In the genomic region with DNA sequence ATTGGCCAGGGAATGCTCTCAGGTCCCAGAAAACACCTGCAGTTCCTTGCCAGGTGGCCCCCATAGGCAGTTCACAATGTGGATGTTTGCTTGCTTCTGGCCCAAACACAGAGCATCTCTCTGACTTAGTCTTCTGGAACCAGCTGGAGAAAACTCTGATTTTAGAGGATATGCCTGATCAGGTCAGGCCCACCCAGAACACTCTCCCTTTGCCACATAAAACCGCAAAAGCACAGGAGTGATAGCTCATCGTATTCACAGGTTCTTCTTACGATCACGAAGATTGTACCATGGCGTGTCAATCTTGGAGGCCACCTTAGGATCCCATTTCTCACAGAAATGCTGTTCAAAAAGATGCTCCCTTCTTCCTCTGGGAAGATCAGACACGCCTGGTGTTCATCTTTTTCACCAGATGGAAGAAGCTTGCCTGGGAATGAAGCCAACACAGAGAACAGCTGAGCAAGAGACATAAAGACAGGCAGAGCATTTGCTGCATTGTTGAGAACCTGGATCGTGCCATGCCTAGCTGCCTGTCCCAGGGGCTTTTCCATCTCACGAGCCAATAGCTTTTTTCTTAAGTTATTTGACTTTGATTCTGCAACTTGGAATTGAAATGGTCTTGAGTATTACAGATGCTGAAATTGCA, we compare ENCODE assay signal across 17 cellular contexts. TPM values are rescaled to one million over a fixed set of nuclear protein-coding genes. Genes with fewer than 3 reads are reported as not detected.
A peak's percentile ranks its signal among the peaks of the same experiment; 100 is the strongest.
DNase-seq lines count a peak whose midpoint lies in the region; ATAC-seq, FAIRE-seq and TF ChIP-seq lines count a peak whose summit lies in the region.
"Had no signal": no experiment of that assay in that cellular context is flagged by ENCODE, and none has a peak within 500 bp of the region (broad histone marks: within the 10 kb centered on the region; RNA-seq: fewer than 3 reads in every experiment).

No MANE protein-coding gene starts in this region.

- H3K9me3 Mint-ChIP-seq in brain = peaks cover 0 to 2% (median 0%) of the 10 kb centered on the region in 5 experiments
- H3K9me3 Mint-ChIP-seq: activated CD4-positive, alpha-beta memory T cell treated with anti-CD3 and anti-CD28 coated beads for 36 hours had no signal

- POLR2A ChIA-PET in HepG2 (lab: Yijun Ruan, JAX) = no interaction called here

- no TSS peak for BruUV-seq in HepG2 (replicated peaks; lab: Mats Ljungman, UMichigan)

- in situ Hi-C loops in HepG2 (cut with HindIII; ENCODE audit: extremely low pct_ligation_motif_present, low pct_unique_long_range_greater_than_20kb) = loop anchor here (10.0 to 25.0 kb wide), 3 partner anchors 115 to 465 kb away; no protein-coding TSS in a partner anchor

- TF ChIP-seq CTCF in brain (conservative IDR thresholded peaks at IDR 0.05) (no peak), HepG2 (CRISPR knock-in tag; IDR thresholded peaks at IDR 0.05) (no peak), Peyer's patch (IDR thresholded peaks at IDR 0.05) (no peak)

- H3K4me1 Mint-ChIP-seq in brain = peaks cover 46% of the 10 kb centered on the region

- no peak overlapping the region for H2AFZ ChIP-seq in HepG2 (ENCODE audit: low read length)

- ATAC-seq in HepG2 (no peak), HG03378 (IDR thresholded peaks at IDR 0.05; ENCODE audit: unreplicated experiment) (no peak)

- H3K4me3 ChIP-seq in HepG2 (replicated peaks in 1 of 3; ENCODE audit: insufficient read depth in 1 of 3, low read depth in 2 of 3, low read length in 3 of 3) = no peak overlapping the region
- H3K4me3 ChIP-seq in Peyer's patch = no peak overlapping the region
- H3K4me3 ChIP-seq: BLaER1, SJSA1, spleen had no signal

- H3K27me3 Mint-ChIP-seq in brain = peaks cover 10% of the 10 kb centered on the region
- H3K27me3 Mint-ChIP-seq: activated CD4-positive, alpha-beta memory T cell treated with anti-CD3 and anti-CD28 coated beads for 36 hours had no signal

- H3K27me3 ChIP-seq in HepG2 (ENCODE audit: control insufficient read depth in 1 of 2, insufficient read depth in 2 of 2, low read length in 2 of 2) = peaks cover 0 to 3% of the 10 kb centered on the region in 2 experiments; a peak in 2 of 5 replicates
- no peaks in the 10 kb centered on the region for H3K27me3 ChIP-seq in Peyer's patch
- H3K27me3 ChIP-seq: BLaER1, SJSA1, spleen had no signal

- no peaks in the 10 kb centered on the region for H3K9me3 ChIP-seq in HepG2 (ENCODE audit: low read length)
- no peaks in the 10 kb centered on the region for H3K9me3 ChIP-seq in Peyer's patch
- H3K9me3 ChIP-seq: BLaER1, SJSA1, spleen had no signal

- WGBS in HepG2 (ENCODE audit: low lambda C conversion rate) = 47% methylated on average over 8 of the region's 8 CpGs

- CTCF ChIA-PET in HepG2 (lab: Yijun Ruan, JAX; ENCODE audit: low intra/inter-chr PET ratio, low total read pairs) = no interaction called here

- H3K4me2 ChIP-seq in HepG2 (ENCODE audit: low read depth, low read length) = no peak overlapping the region
- H3K4me2 ChIP-seq: BLaER1 had no signal

- TF ChIP-seq EP300 in HepG2 (IDR thresholded peaks at IDR 0.05; ENCODE audit: low read depth in 2 of 2, low read length in 2 of 2) = no peak
- no peak for TF ChIP-seq EP300 in HepG2 (CRISPR knock-in tag; IDR thresholded peaks at IDR 0.05; ENCODE audit: borderline replicate concordance)

- H3K4me1 ChIP-seq in HepG2 (ENCODE audit: insufficient read depth, low read length) (peaks cover 23% of the 10 kb centered on the region), Peyer's patch (peaks cover 0 to 4% (median 0%) of the 10 kb centered on the region in 4 donors)
- H3K4me1 ChIP-seq: BLaER1, SJSA1, spleen had no signal

- H3K27ac Mint-ChIP-seq in brain = peak overlapping the region in 4 of 5 experiments; percentile 28 to 92 (median 67)
- H3K27ac Mint-ChIP-seq: activated CD4-positive, alpha-beta memory T cell treated with anti-CD3 and anti-CD28 coated beads for 36 hours had no signal

- H3K79me2 ChIP-seq in HepG2 (ENCODE audit: insufficient read depth, low read length) = no peaks in the 10 kb centered on the region

- no peaks in the 10 kb centered on the region for H4K20me1 ChIP-seq in HepG2 (ENCODE audit: insufficient read depth, low read length)
- H4K20me1 ChIP-seq: BLaER1 had no signal

- H3K4me3 Mint-ChIP-seq in brain = peak overlapping the region in 1 of 5 experiments; percentile 46
- H3K4me3 Mint-ChIP-seq: activated CD4-positive, alpha-beta memory T cell treated with anti-CD3 and anti-CD28 coated beads for 36 hours had no signal

- no peaks in the 10 kb centered on the region for H3K36me3 ChIP-seq in HepG2 (replicated peaks in 1 of 2; ENCODE audit: control insufficient read depth in 1 of 2, insufficient read depth in 2 of 2, low read length in 2 of 2)
- H3K36me3 ChIP-seq in Peyer's patch = no peaks in the 10 kb centered on the region
- H3K36me3 ChIP-seq: BLaER1, SJSA1, spleen had no signal

- intact Hi-C loops in HepG2 (cut with micrococcal nuclease; ENCODE audit: unreplicated experiment) = loop anchor here (5.0 kb wide), 1 partner anchor 263 kb away; no protein-coding TSS in a partner anchor

- H3K27ac ChIP-seq in HepG2 (ENCODE audit: extremely low read length, insufficient read depth, low read length) (no peak overlapping the region), Peyer's patch (no peak overlapping the region)
- H3K27ac ChIP-seq: BLaER1, epithelial cell of prostate, SJSA1, spleen had no signal

- FAIRE-seq in HepG2 (lab: Jason Lieb, UNC) = no peak

- no peak for TF ChIP-seq RAD21 in HepG2 (CRISPR knock-in tag; IDR thresholded peaks at IDR 0.05)

- no peak overlapping the region for H3K9ac ChIP-seq in HepG2 (ENCODE audit: insufficient read depth, low read depth, low read length)
- H3K9ac ChIP-seq: BLaER1 had no signal

- peaks cover 5% of the 10 kb centered on the region for H3K36me3 Mint-ChIP-seq in brain
- H3K36me3 Mint-ChIP-seq: activated CD4-positive, alpha-beta memory T cell treated with anti-CD3 and anti-CD28 coated beads for 36 hours had no signal

- TF ChIP-seq POLR2A in HepG2 (IDR thresholded peaks at IDR 0.05; ENCODE audit: insufficient read depth in 1 of 2, low read depth in 2 of 2, low read length in 2 of 2) (no peak), Peyer's patch (IDR thresholded peaks at IDR 0.05) (no peak)

- DNase-seq in EH (ENCODE audit: low read depth) (peak; percentile 56), NCI-H2171 (lab: John Stamatoyannopoulos, UW) (peak; percentile 86), myocyte (ENCODE audit: low read depth) (peak; percentile 94), retina (no peak), HepG2 (ENCODE audit: low spot score) (no peak), Peyer's patch (no peak)
- DNase-seq: activated CD4-positive, alpha-beta memory T cell treated with anti-CD3 and anti-CD28 coated beads for 36 hours; cortex of kidney; KG1; NCI-H1436 treated with DMSO at 0.1 percent for 48 hours; spleen; stimulated activated naive CD4-positive, alpha-beta T cell treated with Interleukin-2 at 50 U/mL for 16 hours had no signal

RNA-seq across cellular contexts. Expression of a gene that starts 11.6 kb away (rescaled TPM):
- polyA plus RNA-seq in brain (ENCODE audit: insufficient read depth, low read depth, low replicate concordance) = 1.0 TPM
- total RNA-seq in myocyte = 0.21 TPM in 1 of 2 replicates, not detected in the other
- 0.05 TPM for polyA plus RNA-seq in myocyte (2012)
- 0.20 and 0.25 TPM in 2 replicates for total RNA-seq in HepG2 (2016; rRNA removed; fragmentation: Illumina TruSeq; extraction: Trizol)
- total RNA-seq in HepG2 (2016; cell fraction: cytosol; rRNA removed; fragmentation: Illumina TruSeq; extraction: Trizol; ENCODE audit: low read depth) = not detected in 2 replicates
- total RNA-seq in HepG2 (2016; cell fraction: insoluble cytoplasmic fraction; rRNA removed; fragmentation: Illumina TruSeq; extraction: Trizol) = not detected in 2 replicates
- total RNA-seq in HepG2 (2016; cell fraction: membrane; rRNA removed; fragmentation: Illumina TruSeq; extraction: Trizol) = 0.38 and 0.43 TPM in 2 replicates
- total RNA-seq in HepG2 (2016; cell fraction: nucleus; rRNA removed; fragmentation: Illumina TruSeq; extraction: Trizol) = not detected in 2 replicates
- not detected in 2 replicates for polyA plus RNA-seq in HepG2 (2011; rRNA removed)
- polyA plus RNA-seq in HepG2 (2011; cell fraction: cytosol; rRNA removed) = 0.03 TPM in 1 of 2 replicates, not detected in the other
- polyA plus RNA-seq in HepG2 (2011; cell fraction: nucleus; rRNA removed) = not detected in 2 replicates
- not detected in 2 replicates for polyA plus RNA-seq in HepG2 (2012)
- polyA plus RNA-seq in HepG2 (2016; cell fraction: cytosol; fragmentation: Illumina TruSeq; extraction: Trizol; ENCODE audit: low read depth) = not detected in 2 replicates
- 0.22 TPM in 1 of 2 replicates, not detected in the other for polyA plus RNA-seq in HepG2 (2016; cell fraction: insoluble cytoplasmic fraction; fragmentation: Illumina TruSeq; extraction: Trizol; ENCODE audit: low read depth)
- 0.16 and 0.26 TPM in 2 replicates for polyA plus RNA-seq in HepG2 (2016; cell fraction: membrane; fragmentation: Illumina TruSeq; extraction: Trizol; ENCODE audit: low read depth)
- polyA plus RNA-seq in HepG2 (2016; cell fraction: nucleus; fragmentation: Illumina TruSeq; extraction: Trizol; ENCODE audit: insufficient read depth, low read depth) = not detected in 2 replicates
- polyA minus RNA-seq in HepG2 (2011; rRNA and poly(A)+ RNA removed; ENCODE audit: low replicate concordance) = not detected in 2 replicates
- polyA minus RNA-seq in HepG2 (2011; cell fraction: cytosol; rRNA and poly(A)+ RNA removed) = not detected in 2 replicates
- polyA minus RNA-seq in HepG2 (2011; cell fraction: nucleus; rRNA and poly(A)+ RNA removed) = not detected in 2 replicates
- 1 to 10 TPM in 3 of 4 donors, not detected in 1; 1.9 to 7.4 (median 3.9) TPM for total RNA-seq in Peyer's patch
- total RNA-seq: SJSA1 had no signal

RNA-seq across cellular contexts. Expression of a gene that starts 23.6 kb away (rescaled TPM):
- polyA plus RNA-seq in brain (ENCODE audit: insufficient read depth, low read depth, low replicate concordance) (15.0 TPM), HepG2 (2011; rRNA removed) (26.9 and 33.5 TPM in 2 replicates)
- total RNA-seq in myocyte (201 and 310 TPM in 2 replicates), HepG2 (2016; rRNA removed; fragmentation: Illumina TruSeq; extraction: Trizol) (19.1 and 31.3 TPM in 2 replicates), Peyer's patch (10 to 100 TPM; 50.3 to 80.3 (median 67.6) TPM)
- polyA plus RNA-seq in myocyte (2012) = 51.1 TPM
- 6.3 and 7.1 TPM in 2 replicates for total RNA-seq in HepG2 (2016; cell fraction: cytosol; rRNA removed; fragmentation: Illumina TruSeq; extraction: Trizol; ENCODE audit: low read depth)
- 20.2 and 31.0 TPM in 2 replicates for total RNA-seq in HepG2 (2016; cell fraction: insoluble cytoplasmic fraction; rRNA removed; fragmentation: Illumina TruSeq; extraction: Trizol)
- 17.5 and 18.6 TPM in 2 replicates for total RNA-seq in HepG2 (2016; cell fraction: membrane; rRNA removed; fragmentation: Illumina TruSeq; extraction: Trizol)
- total RNA-seq in HepG2 (2016; cell fraction: nucleus; rRNA removed; fragmentation: Illumina TruSeq; extraction: Trizol) = 27.1 and 29.2 TPM in 2 replicates
- polyA plus RNA-seq in HepG2 (2011; cell fraction: cytosol; rRNA removed) = 20.8 and 24.3 TPM in 2 replicates
- polyA plus RNA-seq in HepG2 (2011; cell fraction: nucleus; rRNA removed) = 9.6 and 10.2 TPM in 2 replicates
- 14.5 and 19.5 TPM in 2 replicates for polyA plus RNA-seq in HepG2 (2012)
- 8.7 and 10.1 TPM in 2 replicates for polyA plus RNA-seq in HepG2 (2016; cell fraction: cytosol; fragmentation: Illumina TruSeq; extraction: Trizol; ENCODE audit: low read depth)
- 22.2 and 23.8 TPM in 2 replicates for polyA plus RNA-seq in HepG2 (2016; cell fraction: insoluble cytoplasmic fraction; fragmentation: Illumina TruSeq; extraction: Trizol; ENCODE audit: low read depth)
- 17.6 and 19.0 TPM in 2 replicates for polyA plus RNA-seq in HepG2 (2016; cell fraction: membrane; fragmentation: Illumina TruSeq; extraction: Trizol; ENCODE audit: low read depth)
- 45.6 and 48.0 TPM in 2 replicates for polyA plus RNA-seq in HepG2 (2016; cell fraction: nucleus; fragmentation: Illumina TruSeq; extraction: Trizol; ENCODE audit: insufficient read depth, low read depth)
- 8.0 and 38.3 TPM in 2 replicates for polyA minus RNA-seq in HepG2 (2011; rRNA and poly(A)+ RNA removed; ENCODE audit: low replicate concordance)
- polyA minus RNA-seq in HepG2 (2011; cell fraction: cytosol; rRNA and poly(A)+ RNA removed) = 12.8 and 13.4 TPM in 2 replicates
- 7.5 and 7.6 TPM in 2 replicates for polyA minus RNA-seq in HepG2 (2011; cell fraction: nucleus; rRNA and poly(A)+ RNA removed)

Comparison
In these comparisons a context has a peak if more than half of its experiments do, and no peak if none do; other contexts are left out.
1. DNase-seq: peak in EH (single experiment), NCI-H2171 (single experiment) and myocyte (single experiment); none in retina (single experiment), HepG2 (single experiment) and Peyer's patch (0 of 3).